In the genomic region with DNA sequence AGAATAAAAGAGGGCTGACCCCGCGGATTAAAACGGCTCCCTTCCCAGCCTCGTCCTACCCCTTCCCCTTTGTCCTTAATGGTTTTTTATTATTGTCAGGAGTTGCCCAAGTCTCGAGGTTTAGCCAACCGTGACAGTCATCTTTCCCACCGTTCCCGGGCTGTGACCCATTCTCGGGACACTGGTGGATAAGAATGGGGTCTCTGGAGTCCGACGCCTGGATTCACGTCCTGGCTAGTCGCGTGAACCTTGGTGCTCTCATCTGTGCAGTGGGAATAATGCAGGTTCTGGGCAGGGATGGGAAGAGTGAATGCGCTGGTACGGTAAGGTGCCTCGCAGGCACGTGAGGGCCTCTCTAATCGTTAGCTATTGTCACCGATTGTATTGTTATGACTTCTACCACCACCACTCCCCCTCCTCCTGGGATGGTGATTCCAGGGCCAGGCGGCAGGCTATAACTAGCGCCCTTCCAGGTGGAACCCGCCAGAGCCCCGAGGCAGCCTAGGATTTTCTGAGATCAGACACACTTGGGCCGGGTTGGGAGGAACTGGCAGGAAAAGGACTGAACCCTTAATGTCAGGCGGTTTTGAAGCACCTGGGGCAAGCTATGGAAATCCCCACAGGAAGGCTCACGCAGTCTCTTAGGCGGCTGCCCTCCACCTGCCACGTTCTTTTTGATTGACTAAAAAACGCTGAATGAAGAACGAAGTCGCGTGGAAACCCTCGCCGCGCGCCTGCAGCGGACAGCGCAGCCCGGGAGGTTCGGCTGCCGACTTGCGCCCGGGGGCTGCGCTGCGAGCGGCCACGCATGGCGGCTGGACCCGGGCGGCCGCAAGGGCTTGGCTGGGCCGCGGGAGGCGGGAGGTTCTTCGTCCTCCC, we compare ENCODE assay signal across 8 cellular contexts. TPM values are rescaled to one million over a fixed set of nuclear protein-coding genes. Genes with fewer than 3 reads are reported as not detected.
DNase-seq lines count a peak whose midpoint lies in the region; ATAC-seq and TF ChIP-seq lines count a peak whose summit lies in the region.

No MANE protein-coding gene starts in this region.

- ATAC-seq in GM21737 (IDR thresholded peaks at IDR 0.05; ENCODE audit: unreplicated experiment): no peak
- no peak for ATAC-seq in HG02763 (IDR thresholded peaks at IDR 0.05; ENCODE audit: unreplicated experiment)
- no peak for ATAC-seq in HG03571 (IDR thresholded peaks at IDR 0.05; ENCODE audit: unreplicated experiment)

- peaks cover 2% of the 10 kb centered on the region for H3K27me3 ChIP-seq in CD8-positive, alpha-beta memory T cell (ENCODE audit: insufficient read depth, low read length, poor library complexity, severe bottlenecking)
- peaks cover 68% of the 10 kb centered on the region for H3K27me3 ChIP-seq in ectodermal cell (ENCODE audit: control insufficient read depth, insufficient read depth, low read length, poor library complexity, severe bottlenecking)

- peak overlapping the region; percentile 82 for H3K27ac ChIP-seq in CD8-positive, alpha-beta memory T cell (ENCODE audit: low read depth, low read length)
- H3K27ac ChIP-seq in ectodermal cell (ENCODE audit: insufficient read depth, low read depth, low read length, poor library complexity, severe bottlenecking): no peak overlapping the region

- H3K36me3 Mint-ChIP-seq in CD8-positive, alpha-beta memory T cell: peaks cover 0 to 15% (median 0%) of the 10 kb centered on the region in 3 donors
- peaks cover 11% of the 10 kb centered on the region for H3K36me3 Mint-ChIP-seq in neural crest cell (ENCODE audit: low read depth)

- no peak for TF ChIP-seq CTCF in neural crest cell (conservative IDR thresholded peaks at IDR 0.05)

- H3K27ac Mint-ChIP-seq in CD8-positive, alpha-beta memory T cell: peak overlapping the region; percentile 43 to 86 (median 80)
- peak overlapping the region; percentile 75 for H3K27ac Mint-ChIP-seq in neural crest cell (ENCODE audit: unreplicated experiment)

- no peaks in the 10 kb centered on the region for H3K36me3 ChIP-seq in CD8-positive, alpha-beta memory T cell (ENCODE audit: insufficient read depth, low read length)
- no peaks in the 10 kb centered on the region for H3K36me3 ChIP-seq in ectodermal cell (ENCODE audit: control insufficient read depth, insufficient read depth, low read length)

- DNase-seq in CD8-positive, alpha-beta memory T cell: peak; percentile 16 to 55 (median 27)
- peak in 3 of 5 experiments; percentile 38 to 55 (median 49) for DNase-seq in T-helper 2 cell
- no peak for DNase-seq in neural crest cell (ENCODE audit: low read depth, low spot score)
- no peak for DNase-seq in NCI-H1092 treated with DMSO at 0.1 percent for 48 hours (lab: John Stamatoyannopoulos, UW)

- peak overlapping the region; percentile 80 to 96 (median 88) for H3K4me3 Mint-ChIP-seq in CD8-positive, alpha-beta memory T cell
- peak overlapping the region; percentile 97 for H3K4me3 Mint-ChIP-seq in neural crest cell

- 1% methylated on average over 56 of the region's 56 CpGs for WGBS in ectodermal cell, 2 experiments

- CTCF ChIA-PET in CD8-positive, alpha-beta memory T cell (lab: Charles Lee): interaction anchor here (0.8 to 5.0 kb wide), 7 partner anchors 9 to 1273 kb away, joined by 3 to 34 read pairs (median 6); no protein-coding TSS in a partner anchor

- POLR2A ChIA-PET in CD8-positive, alpha-beta memory T cell (lab: Charles Lee): no interaction called here

- H3K4me1 ChIP-seq in CD8-positive, alpha-beta memory T cell (ENCODE audit: insufficient read depth, low read length): peaks cover 57% of the 10 kb centered on the region
- peaks cover 39% of the 10 kb centered on the region for H3K4me1 ChIP-seq in ectodermal cell (ENCODE audit: control insufficient read depth, insufficient read depth, low read length)

- no peaks in the 10 kb centered on the region for H3K9me3 Mint-ChIP-seq in CD8-positive, alpha-beta memory T cell
- no peaks in the 10 kb centered on the region for H3K9me3 Mint-ChIP-seq in neural crest cell

- peak overlapping the region; percentile 94 for H3K4me3 ChIP-seq in CD8-positive, alpha-beta memory T cell (ENCODE audit: low read length)
- peak overlapping the region; percentile 72 for H3K4me3 ChIP-seq in ectodermal cell (ENCODE audit: insufficient read depth, low read depth, low read length)

- peaks cover 7 to 14% of the 10 kb centered on the region in 2 donors for H3K27me3 Mint-ChIP-seq in CD8-positive, alpha-beta memory T cell
- H3K27me3 Mint-ChIP-seq in neural crest cell (ENCODE audit: low read depth): peaks cover 49% of the 10 kb centered on the region

- peaks cover 59 to 71% (median 70%) of the 10 kb centered on the region in 3 donors for H3K4me1 Mint-ChIP-seq in CD8-positive, alpha-beta memory T cell
- H3K4me1 Mint-ChIP-seq in neural crest cell: peaks cover 68% of the 10 kb centered on the region

- no peaks in the 10 kb centered on the region for H3K9me3 ChIP-seq in CD8-positive, alpha-beta memory T cell (ENCODE audit: low read length)
- H3K9me3 ChIP-seq in ectodermal cell (ENCODE audit: control insufficient read depth, low read length): no peaks in the 10 kb centered on the region

RNA-seq across cellular contexts. Expression of gene HS3ST3B1, which starts 2.7 kb away (rescaled TPM):
- total RNA-seq in CD8-positive, alpha-beta memory T cell: 1 to 10 TPM; 5.5 to 6.0 TPM
- polyA plus RNA-seq in CD8-positive, alpha-beta memory T cell: 11.0 TPM
- polyA plus RNA-seq in ectodermal cell (2013, experiment 1 of 4): 18.3 TPM
- polyA plus RNA-seq in ectodermal cell (2013, experiment 2 of 4): 17.4 TPM
- polyA plus RNA-seq in ectodermal cell (2013, experiment 3 of 4): 19.5 TPM
- 20.7 TPM for polyA plus RNA-seq in ectodermal cell (2013, experiment 4 of 4)
- total RNA-seq in neural crest cell: 57.0 and 58.3 TPM in 2 replicates

Comparison
In these comparisons a context has a peak if more than half of its experiments do, and no peak if none do; other contexts are left out.
1. DNase-seq: peak in CD8-positive, alpha-beta memory T cell (5 of 5) and T-helper 2 cell (3 of 5); none in neural crest cell (single experiment) and NCI-H1092 treated with DMSO at 0.1 percent for 48 hours (single experiment).